Comparison of ENCODE assay signal across 20 cellular contexts in the genomic region with DNA sequence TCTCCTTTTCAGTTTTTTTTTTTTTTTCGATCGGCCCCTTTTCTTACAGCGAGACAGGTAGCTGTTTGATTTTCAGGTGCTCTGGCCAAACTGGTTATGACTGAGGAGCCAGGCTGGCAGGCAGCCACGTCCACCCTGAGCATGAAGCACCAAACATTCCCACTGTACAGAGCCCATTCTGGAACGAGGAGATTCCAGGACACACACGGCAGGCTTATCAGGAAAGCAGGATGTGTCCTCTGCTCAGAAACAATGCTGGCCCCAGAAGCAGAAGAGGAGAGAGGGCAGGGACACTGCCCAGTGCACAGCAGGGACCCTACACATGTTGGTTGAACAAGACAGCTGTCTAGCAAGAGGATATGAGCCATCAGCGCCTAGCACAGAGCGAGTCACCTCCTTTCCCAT. TPM values are rescaled to one million over a fixed set of nuclear protein-coding genes. Genes with fewer than 3 reads are reported as not detected.
DNase-seq lines count a peak whose midpoint lies in the region; ATAC-seq, FAIRE-seq and TF ChIP-seq lines count a peak whose summit lies in the region.
"Had no signal": no experiment of that assay in that cellular context is flagged by ENCODE, and none has a peak within 500 bp of the region (broad histone marks: within the 10 kb centered on the region; RNA-seq: fewer than 3 reads in every experiment).

No MANE protein-coding gene starts in this region.

- H3K4me1 Mint-ChIP-seq in MCF 10A (ENCODE audit: insufficient read depth, unreplicated experiment): peaks cover 7% of the 10 kb centered on the region
- H3K4me1 Mint-ChIP-seq: stimulated activated naive B cell treated with anti-CD40 and anti-IgM and Interleukin-4, amounts not matched to agents 10 μg/mL and 1 μg/mL and 100 μg/mL, for 72 hours had no signal

- 41 to 44% methylated on average over 8 of the region's 8 CpGs for WGBS in thyroid gland, 2 donors
- WGBS in psoas muscle, 3 donors: 45 to 54% (median 46%) methylated on average over 8 of the region's 8 CpGs

- dilution Hi-C loops in endothelial cell of umbilical vein (cut with MboI; ENCODE audit: extremely low pct_ligation_motif_present, low sequenced_read_pairs): no loop called here

- no peak overlapping the region for H3K4me3 Mint-ChIP-seq in MCF 10A (ENCODE audit: unreplicated experiment)
- H3K4me3 Mint-ChIP-seq: activated CD4-positive, alpha-beta T cell treated with anti-CD3 and anti-CD28 coated beads for 36 hours; activated naive CD8-positive, alpha-beta T cell treated with anti-CD3 and anti-CD28 coated beads for 36 hours; stimulated activated naive B cell treated with anti-CD40 and anti-IgM and Interleukin-4, amounts not matched to agents 10 μg/mL and 1 μg/mL and 100 μg/mL, for 72 hours had no signal

- no peak overlapping the region for H3K4me2 ChIP-seq in endothelial cell of umbilical vein (ENCODE audit: insufficient read depth, low read length)

- no peak overlapping the region for H3K27ac Mint-ChIP-seq in MCF 10A (ENCODE audit: low read depth, unreplicated experiment)
- H3K27ac Mint-ChIP-seq: activated CD4-positive, alpha-beta T cell treated with anti-CD3 and anti-CD28 coated beads for 36 hours; activated naive CD8-positive, alpha-beta T cell treated with anti-CD3 and anti-CD28 coated beads for 36 hours; stimulated activated naive B cell treated with anti-CD40 and anti-IgM and Interleukin-4, amounts not matched to agents 10 μg/mL and 1 μg/mL and 100 μg/mL, for 72 hours had no signal

- no peak overlapping the region for H2AFZ ChIP-seq in endothelial cell of umbilical vein (ENCODE audit: low read depth, low read length)

- no peaks in the 10 kb centered on the region for H3K9me1 ChIP-seq in endothelial cell of umbilical vein (replicated peaks; ENCODE audit: control insufficient read depth, extremely low read depth, insufficient read depth, low read length)

- H3K79me2 ChIP-seq in endothelial cell of umbilical vein (ENCODE audit: control insufficient read depth, insufficient read depth, low read length): no peaks in the 10 kb centered on the region

- H3K9ac ChIP-seq in endothelial cell of umbilical vein (replicated peaks; ENCODE audit: extremely low read depth, insufficient read depth, low read length) (no peak overlapping the region), kidney (ENCODE audit: low read length in 2 of 2) (no peak overlapping the region)

- peaks cover 65% of the 10 kb centered on the region for H3K27me3 Mint-ChIP-seq in MCF 10A (ENCODE audit: insufficient read depth, unreplicated experiment)
- H3K27me3 Mint-ChIP-seq: activated CD4-positive, alpha-beta T cell treated with anti-CD3 and anti-CD28 coated beads for 36 hours; activated naive CD8-positive, alpha-beta T cell treated with anti-CD3 and anti-CD28 coated beads for 36 hours had no signal

- H3K4me3 ChIP-seq in breast epithelium (no peak overlapping the region), endothelial cell of umbilical vein (replicated peaks in 1 of 3; ENCODE audit: insufficient read depth in 1 of 3, low read depth in 1 of 3, low read length in 3 of 3) (no peak overlapping the region), thyroid gland (replicated peaks in 1 of 3) (no peak overlapping the region), psoas muscle (no peak overlapping the region), kidney (ENCODE audit: low read length in 2 of 2) (no peak overlapping the region)

- H3K27me3 ChIP-seq in breast epithelium: peaks cover 0 to 4% of the 10 kb centered on the region in 2 donors
- peaks cover 3% of the 10 kb centered on the region in 2 experiments for H3K27me3 ChIP-seq in endothelial cell of umbilical vein (ENCODE audit: control insufficient read depth in 2 of 2, insufficient read depth in 2 of 2, low read length in 2 of 2)
- no peaks in the 10 kb centered on the region for H3K27me3 ChIP-seq in thyroid gland
- H3K27me3 ChIP-seq in psoas muscle (ENCODE audit: insufficient read depth in 3 of 3, low read length in 2 of 3): peaks cover 3 to 16% (median 5%) of the 10 kb centered on the region in 3 donors

- TF ChIP-seq POLR2A in breast epithelium (IDR thresholded peaks at IDR 0.05) (no peak), endothelial cell of umbilical vein (IDR thresholded peaks at IDR 0.05; ENCODE audit: low read depth, low read length) (no peak), thyroid gland (IDR thresholded peaks at IDR 0.05) (no peak)

- H3K27ac ChIP-seq in breast epithelium (no peak overlapping the region), endothelial cell of umbilical vein (ENCODE audit: insufficient read depth, low read depth, low read length) (no peak overlapping the region), thyroid gland (peak overlapping the region in 1 of 3 donors; percentile 28), psoas muscle (no peak overlapping the region), kidney (ENCODE audit: low read depth in 2 of 2, low read length in 2 of 2) (no peak overlapping the region)

- H3K9me3 ChIP-seq in breast epithelium (no peaks in the 10 kb centered on the region), endothelial cell of umbilical vein (replicated peaks; ENCODE audit: control insufficient read depth, insufficient read depth, low read length) (no peaks in the 10 kb centered on the region), thyroid gland (no peaks in the 10 kb centered on the region), psoas muscle (no peaks in the 10 kb centered on the region), kidney (ENCODE audit: control insufficient read depth in 1 of 2, low read length in 2 of 2) (no peaks in the 10 kb centered on the region)

- ATAC-seq in psoas muscle: no peak
- ATAC-seq: activated CD4-positive, alpha-beta T cell treated with anti-CD3 and anti-CD28 coated beads for 36 hours; stimulated activated naive B cell treated with anti-CD40 and anti-IgM and Interleukin-4, amounts not matched to agents 10 μg/mL and 1 μg/mL and 100 μg/mL, for 72 hours had no signal

- H3K36me3 ChIP-seq in breast epithelium: no peaks in the 10 kb centered on the region
- no peaks in the 10 kb centered on the region for H3K36me3 ChIP-seq in endothelial cell of umbilical vein (ENCODE audit: control insufficient read depth in 2 of 2, extremely low read depth in 1 of 2, insufficient read depth in 2 of 2, low read length in 2 of 2)
- no peaks in the 10 kb centered on the region for H3K36me3 ChIP-seq in thyroid gland
- H3K36me3 ChIP-seq in psoas muscle (ENCODE audit: insufficient read depth in 1 of 2, low read depth in 1 of 2): no peaks in the 10 kb centered on the region
- no peaks in the 10 kb centered on the region for H3K36me3 ChIP-seq in kidney (ENCODE audit: control insufficient read depth in 1 of 2, insufficient read depth in 2 of 2, low read length in 2 of 2)

- H4K20me1 ChIP-seq in endothelial cell of umbilical vein (replicated peaks; ENCODE audit: control insufficient read depth, extremely low read depth, insufficient read depth, low read length): no peaks in the 10 kb centered on the region

- H3K4me1 ChIP-seq in breast epithelium (no peaks in the 10 kb centered on the region), endothelial cell of umbilical vein (ENCODE audit: control insufficient read depth, extremely low read depth, insufficient read depth, low read length) (no peaks in the 10 kb centered on the region), thyroid gland (peaks cover 7 to 14% of the 10 kb centered on the region in 2 donors), psoas muscle (no peaks in the 10 kb centered on the region), kidney (ENCODE audit: control insufficient read depth in 1 of 2, insufficient read depth in 1 of 2, low read depth in 1 of 2, low read length in 2 of 2) (no peaks in the 10 kb centered on the region)

- TF ChIP-seq CTCF in MCF 10A (IDR thresholded peaks at IDR 0.05; ENCODE audit: unreplicated experiment) (no peak), breast epithelium (IDR thresholded peaks at IDR 0.05) (no peak), endothelial cell of umbilical vein (IDR thresholded peaks at IDR 0.05; ENCODE audit: extremely low read depth in 1 of 2, insufficient read depth in 1 of 2, low read depth in 1 of 2, low read length in 2 of 2) (no peak), thyroid gland (IDR thresholded peaks at IDR 0.05) (no peak), psoas muscle (IDR thresholded peaks at IDR 0.05) (no peak), kidney (IDR thresholded peaks at IDR 0.05; ENCODE audit: borderline replicate concordance, extremely low read depth, insufficient read depth) (no peak)

- no peaks in the 10 kb centered on the region for H3K9me3 Mint-ChIP-seq in MCF 10A (ENCODE audit: unreplicated experiment)
- H3K9me3 Mint-ChIP-seq: activated naive CD8-positive, alpha-beta T cell treated with anti-CD3 and anti-CD28 coated beads for 36 hours; stimulated activated naive B cell treated with anti-CD40 and anti-IgM and Interleukin-4, amounts not matched to agents 10 μg/mL and 1 μg/mL and 100 μg/mL, for 72 hours had no signal

- POLR2A ChIA-PET in MCF 10A (lab: Yijun Ruan, JAX) (interaction anchor here (1.4 kb wide), 1 partner anchor 10 kb away, joined by 3 read pairs; no protein-coding TSS in a partner anchor), endothelial cell of umbilical vein (lab: Charles Lee) (no interaction called here)

- BruUV-seq in MCF 10A (replicated peaks; lab: Mats Ljungman, UMichigan): no TSS peak
- no TSS peak for BruUV-seq in endothelial cell of umbilical vein (replicated peaks; lab: Mats Ljungman, UMichigan)

- intact Hi-C loops in MCF 10A (cut with micrococcal nuclease) (no loop called here), breast epithelium (cut with DNase I; ENCODE audit: low total_unique reads) (no loop called here), endothelial cell of umbilical vein (cut with micrococcal nuclease) (no loop called here), thyroid gland (cut with DNase I) (no loop called here), psoas muscle (cut with DNase I) (no loop called here), kidney (cut with DNase I) (no loop called here)

- CTCF ChIA-PET in MCF 10A (lab: Yijun Ruan, JAX) (interaction anchor here (0.6 to 1.3 kb wide), 6 partner anchors 9 to 300 kb away, joined by 3 to 7 read pairs (median 4); no protein-coding TSS in a partner anchor), endothelial cell of umbilical vein (lab: Charles Lee) (interaction anchor here (2.0 kb wide), 1 partner anchor 10 kb away, joined by 4 read pairs; no protein-coding TSS in a partner anchor)

- peak; percentile 13 for DNase-seq in MCF 10A (ENCODE audit: unreplicated experiment)
- no peak for DNase-seq in breast epithelium (ENCODE audit: low spot score in 2 of 2)
- no peak for DNase-seq in endothelial cell of umbilical vein (ENCODE audit: low read depth, low spot score)
- peak; percentile 88 for DNase-seq in thyroid gland
- DNase-seq in psoas muscle: no peak
- DNase-seq in kidney: no peak
- DNase-seq: ACHN; activated CD4-positive, alpha-beta T cell treated with anti-CD3 and anti-CD28 coated beads for 36 hours; activated naive CD8-positive, alpha-beta T cell treated with anti-CD3 and anti-CD28 coated beads for 36 hours; central memory CD4-positive, alpha-beta T cell; foreskin melanocyte; GDM1; NCI-H1417 treated with DMSO at 0.1 percent for 48 hours; NCI-H526; occipital lobe; RPMI8226; stimulated activated naive B cell treated with anti-CD40 and anti-IgM and Interleukin-4, amounts not matched to agents 10 μg/mL and 1 μg/mL and 100 μg/mL, for 72 hours; T-helper 1 cell had no signal

- no peaks in the 10 kb centered on the region for H3K36me3 Mint-ChIP-seq in MCF 10A (ENCODE audit: insufficient read depth, unreplicated experiment)
- H3K36me3 Mint-ChIP-seq: stimulated activated naive B cell treated with anti-CD40 and anti-IgM and Interleukin-4, amounts not matched to agents 10 μg/mL and 1 μg/mL and 100 μg/mL, for 72 hours had no signal

- FAIRE-seq in endothelial cell of umbilical vein (lab: Jason Lieb, UNC) (no peak), kidney (lab: Jason Lieb, UNC) (no peak)

RNA-seq across cellular contexts. Expression of a gene that starts 3.7 kb away (rescaled TPM):
- not detected in 2 replicates for total RNA-seq in MCF 10A (2022)
- not detected for total RNA-seq in breast epithelium
- not detected in 2 replicates for total RNA-seq in endothelial cell of umbilical vein
- not detected in 2 replicates for polyA plus RNA-seq in endothelial cell of umbilical vein
- not detected in 2 replicates for polyA plus RNA-seq in endothelial cell of umbilical vein (2011; cell fraction: cytosol; rRNA removed)
- polyA plus RNA-seq in endothelial cell of umbilical vein (2011; cell fraction: nucleus; rRNA removed): not detected in 2 replicates
- polyA plus RNA-seq in endothelial cell of umbilical vein (2012): not detected in 2 replicates
- not detected in 2 replicates for polyA minus RNA-seq in endothelial cell of umbilical vein
- not detected for polyA minus RNA-seq in endothelial cell of umbilical vein (2011; cell fraction: cytosol; rRNA and poly(A)+ RNA removed)
- polyA minus RNA-seq in endothelial cell of umbilical vein (2011; cell fraction: nucleus; rRNA and poly(A)+ RNA removed): not detected in 2 replicates
- 1 to 10 TPM in 1 of 4 donors, not detected in 3; 1.3 TPM for total RNA-seq in thyroid gland
- not detected for total RNA-seq in psoas muscle
- not detected for polyA plus RNA-seq in psoas muscle
- not detected for total RNA-seq in kidney
- polyA plus RNA-seq in kidney (ENCODE audit: insufficient read depth, low read depth, low replicate concordance): not detected
- total RNA-seq: activated CD4-positive, alpha-beta T cell treated with anti-CD3 and anti-CD28 coated beads for 36 hours; activated naive CD8-positive, alpha-beta T cell treated with anti-CD3 and anti-CD28 coated beads for 36 hours; occipital lobe; skeletal muscle tissue had no signal

RNA-seq across cellular contexts. Expression of a gene that starts 24.5 kb away (rescaled TPM):
- total RNA-seq in MCF 10A (2022): not detected in 2 replicates
- total RNA-seq in breast epithelium: not detected
- not detected in 2 replicates for total RNA-seq in endothelial cell of umbilical vein
- polyA plus RNA-seq in endothelial cell of umbilical vein: not detected in 2 replicates
- not detected in 2 replicates for polyA plus RNA-seq in endothelial cell of umbilical vein (2011; cell fraction: cytosol; rRNA removed)
- polyA plus RNA-seq in endothelial cell of umbilical vein (2011; cell fraction: nucleus; rRNA removed): not detected in 2 replicates
- not detected in 2 replicates for polyA plus RNA-seq in endothelial cell of umbilical vein (2012)
- polyA minus RNA-seq in endothelial cell of umbilical vein: not detected in 2 replicates
- not detected for polyA minus RNA-seq in endothelial cell of umbilical vein (2011; cell fraction: cytosol; rRNA and poly(A)+ RNA removed)
- not detected in 2 replicates for polyA minus RNA-seq in endothelial cell of umbilical vein (2011; cell fraction: nucleus; rRNA and poly(A)+ RNA removed)
- 1 to 10 TPM in 1 of 4 donors, not detected in 3; 2.8 TPM for total RNA-seq in thyroid gland
- total RNA-seq in psoas muscle: 1 to 10 TPM in 1 of 4 donors, under 1 TPM in 2, not detected in 1; 0.16 to 1.1 (median 0.25) TPM
- under 1 TPM in 1 of 3 donors, not detected in 2; 0.13 TPM for polyA plus RNA-seq in psoas muscle
- not detected for total RNA-seq in kidney
- polyA plus RNA-seq in kidney (ENCODE audit: insufficient read depth, low read depth, low replicate concordance): not detected
- total RNA-seq: activated CD4-positive, alpha-beta T cell treated with anti-CD3 and anti-CD28 coated beads for 36 hours; activated naive CD8-positive, alpha-beta T cell treated with anti-CD3 and anti-CD28 coated beads for 36 hours had no signal

RNA-seq across cellular contexts. Expression of a gene that starts 37.4 kb away (rescaled TPM):
- not detected in 2 replicates for total RNA-seq in MCF 10A (2022)
- not detected for total RNA-seq in breast epithelium
- not detected in 2 replicates for total RNA-seq in endothelial cell of umbilical vein
- not detected in 2 replicates for polyA plus RNA-seq in endothelial cell of umbilical vein
- polyA plus RNA-seq in endothelial cell of umbilical vein (2011; cell fraction: cytosol; rRNA removed): not detected in 2 replicates
- not detected in 2 replicates for polyA plus RNA-seq in endothelial cell of umbilical vein (2011; cell fraction: nucleus; rRNA removed)
- polyA plus RNA-seq in endothelial cell of umbilical vein (2012): not detected in 2 replicates
- polyA minus RNA-seq in endothelial cell of umbilical vein: not detected in 2 replicates
- not detected for polyA minus RNA-seq in endothelial cell of umbilical vein (2011; cell fraction: cytosol; rRNA and poly(A)+ RNA removed)
- polyA minus RNA-seq in endothelial cell of umbilical vein (2011; cell fraction: nucleus; rRNA and poly(A)+ RNA removed): not detected in 2 replicates
- total RNA-seq in thyroid gland: not detected
- total RNA-seq in psoas muscle: not detected
- not detected for polyA plus RNA-seq in psoas muscle
- total RNA-seq in kidney: not detected
- not detected for polyA plus RNA-seq in kidney (ENCODE audit: insufficient read depth, low read depth, low replicate concordance)
- total RNA-seq: occipital lobe had no signal

RNA-seq across cellular contexts. Expression of a gene that starts 47.6 kb away (rescaled TPM):
- total RNA-seq in MCF 10A (2022) (not detected in 2 replicates), breast epithelium (under 1 TPM in 1 of 3 donors, not detected in 2; 0.48 TPM), endothelial cell of umbilical vein (not detected in 2 replicates), thyroid gland (not detected), psoas muscle (not detected), kidney (not detected)
- polyA plus RNA-seq in endothelial cell of umbilical vein (not detected in 2 replicates), psoas muscle (under 1 TPM in 2 of 3 donors, not detected in 1; 0.01 to 0.04 TPM), kidney (ENCODE audit: insufficient read depth, low read depth, low replicate concordance) (not detected)
- polyA plus RNA-seq in endothelial cell of umbilical vein (2011; cell fraction: cytosol; rRNA removed): not detected in 2 replicates
- polyA plus RNA-seq in endothelial cell of umbilical vein (2011; cell fraction: nucleus; rRNA removed): not detected in 2 replicates
- polyA plus RNA-seq in endothelial cell of umbilical vein (2012): not detected in 2 replicates
- polyA minus RNA-seq in endothelial cell of umbilical vein: not detected in 2 replicates
- not detected for polyA minus RNA-seq in endothelial cell of umbilical vein (2011; cell fraction: cytosol; rRNA and poly(A)+ RNA removed)
- not detected in 2 replicates for polyA minus RNA-seq in endothelial cell of umbilical vein (2011; cell fraction: nucleus; rRNA and poly(A)+ RNA removed)
- total RNA-seq: activated CD4-positive, alpha-beta T cell treated with anti-CD3 and anti-CD28 coated beads for 36 hours; activated naive CD8-positive, alpha-beta T cell treated with anti-CD3 and anti-CD28 coated beads for 36 hours; mononuclear cell; occipital lobe; skeletal muscle tissue had no signal

RNA-seq across cellular contexts. Expression of a gene that starts 54.5 kb away (rescaled TPM):
- total RNA-seq in MCF 10A (2022) (not detected in 2 replicates), breast epithelium (not detected), endothelial cell of umbilical vein (not detected in 2 replicates), thyroid gland (not detected), psoas muscle (not detected), kidney (not detected)
- polyA plus RNA-seq in endothelial cell of umbilical vein (not detected in 2 replicates), psoas muscle (not detected), kidney (ENCODE audit: insufficient read depth, low read depth, low replicate concordance) (not detected)
- polyA plus RNA-seq in endothelial cell of umbilical vein (2011; cell fraction: cytosol; rRNA removed): not detected in 2 replicates
- not detected in 2 replicates for polyA plus RNA-seq in endothelial cell of umbilical vein (2011; cell fraction: nucleus; rRNA removed)
- polyA plus RNA-seq in endothelial cell of umbilical vein (2012): not detected in 2 replicates
- not detected in 2 replicates for polyA minus RNA-seq in endothelial cell of umbilical vein
- polyA minus RNA-seq in endothelial cell of umbilical vein (2011; cell fraction: cytosol; rRNA and poly(A)+ RNA removed): not detected
- not detected in 2 replicates for polyA minus RNA-seq in endothelial cell of umbilical vein (2011; cell fraction: nucleus; rRNA and poly(A)+ RNA removed)
- total RNA-seq: occipital lobe, skeletal muscle tissue had no signal

Comparison
In these comparisons a context has a peak if more than half of its experiments do, and no peak if none do; other contexts are left out.
1. DNase-seq: peak in MCF 10A (single experiment) and thyroid gland (2 of 2); none in breast epithelium (0 of 2), endothelial cell of umbilical vein (single experiment), psoas muscle (0 of 2) and kidney (single experiment).